ENCODE assay signal across 9 cellular contexts in the genomic region with DNA sequence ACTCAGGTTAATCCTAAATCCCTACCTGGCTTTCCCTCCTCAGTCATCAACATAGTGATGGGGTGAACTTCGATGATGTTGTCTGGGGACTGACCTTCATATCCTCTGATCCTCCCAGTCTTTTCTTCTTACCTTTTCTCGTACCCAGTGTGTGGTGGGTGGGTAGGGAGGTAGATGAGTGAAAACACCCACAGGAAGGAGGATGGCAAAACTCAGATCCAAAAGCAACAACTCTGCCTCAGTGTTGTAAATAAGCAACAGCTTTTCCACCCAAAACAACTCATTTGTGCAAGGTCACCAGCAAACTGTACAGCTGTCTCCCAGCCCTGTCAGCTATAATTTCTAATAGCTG. TPM values are rescaled to one million over a fixed set of nuclear protein-coding genes. Genes with fewer than 3 reads are reported as not detected.
A peak's percentile ranks its signal among the peaks of the same experiment; 100 is the strongest.
DNase-seq lines count a peak whose midpoint lies in the region; ATAC-seq, FAIRE-seq and TF ChIP-seq lines count a peak whose summit lies in the region.
"Had no signal": no experiment of that assay in that cellular context is flagged by ENCODE, and none has a peak within 500 bp of the region (broad histone marks: within the 10 kb centered on the region; RNA-seq: fewer than 3 reads in every experiment).

No MANE protein-coding gene starts in this region.

- H3K9me3 Mint-ChIP-seq in activated T-helper 2 cell treated with anti-CD3 and anti-CD28 coated beads, Interferon-gamma antibody, Interleukin-2, Interleukin-4, amounts not matched to agents 10 μg/mL and 5 μg/mL and 100 μg/mL, durations not matched to agents 14 hours and 24 hours and 36 hours, result no peaks in the 10 kb centered on the region

- H3K4me3 Mint-ChIP-seq in activated T-helper 2 cell treated with anti-CD3 and anti-CD28 coated beads, Interferon-gamma antibody, Interleukin-2, Interleukin-4, amounts not matched to agents 10 μg/mL and 5 μg/mL and 100 μg/mL, durations not matched to agents 14 hours and 24 hours and 36 hours (ENCODE audit: low read depth), result peak overlapping the region; percentile 53

- DNase-seq in A549 (ENCODE audit: low read depth in 1 of 2, low spot score in 1 of 2) (no peak), myocyte (ENCODE audit: low read depth) (peak; percentile 47), NCI-H2081 treated with DMSO at 0.1 percent for 48 hours (lab: John Stamatoyannopoulos, UW) (no peak), NCI-H1048 (lab: John Stamatoyannopoulos, UW) (no peak), ovary (no peak)
- no peak for DNase-seq in activated T-helper 2 cell treated with anti-CD3 and anti-CD28 coated beads, Interferon-gamma antibody, Interleukin-2, Interleukin-4, amounts not matched to agents 10 μg/mL and 5 μg/mL and 100 μg/mL, durations not matched to agents 14 hours and 24 hours and 36 hours (ENCODE audit: low spot score)
- DNase-seq: Calu3 had no signal

- TF ChIP-seq CTCF in A549 (IDR thresholded peaks at IDR 0.05), result no peak
- TF ChIP-seq CTCF in ovary (IDR thresholded peaks at IDR 0.05), result no peak

- POLR2A ChIA-PET in A549 (lab: Yijun Ruan, JAX), result interaction anchor here (1.2 kb wide), 1 partner anchor 30 kb away, joined by 3 read pairs; no protein-coding TSS in a partner anchor

- no peak for TF ChIP-seq POLR2A in A549 (IDR thresholded peaks at IDR 0.05; ENCODE audit: low read length)
- no peak for TF ChIP-seq POLR2A in ovary (IDR thresholded peaks at IDR 0.05)

- TF ChIP-seq EP300 in A549 (IDR thresholded peaks at IDR 0.05) (no peak), ovary (IDR thresholded peaks at IDR 0.05) (no peak)

- TF ChIP-seq RAD21 in A549 (conservative IDR thresholded peaks at IDR 0.05 in 1 of 2, IDR thresholded peaks at IDR 0.05 in 1 of 2), result no peak

- peaks cover 76% of the 10 kb centered on the region for H3K4me1 Mint-ChIP-seq in activated T-helper 2 cell treated with anti-CD3 and anti-CD28 coated beads, Interferon-gamma antibody, Interleukin-2, Interleukin-4, amounts not matched to agents 10 μg/mL and 5 μg/mL and 100 μg/mL, durations not matched to agents 14 hours and 24 hours and 36 hours (ENCODE audit: low read depth)

- intact Hi-C loops in activated T-helper 2 cell treated with anti-CD3 and anti-CD28 coated beads, Interferon-gamma antibody, Interleukin-2, Interleukin-4, amounts not matched to agents 10 μg/mL and 5 μg/mL and 100 μg/mL, durations not matched to agents 14 hours and 24 hours and 36 hours (cut with micrococcal nuclease), result loop anchor here (1.0 to 10.0 kb wide), 10 partner anchors 17 to 775 kb away; a partner anchor contains a TSS
- intact Hi-C loops in ovary (cut with DNase I), result no loop called here

- peak overlapping the region; percentile 42 for H3K4me2 ChIP-seq in A549

- peaks cover 39% of the 10 kb centered on the region for H3K4me1 ChIP-seq in A549
- H3K4me1 ChIP-seq in ovary (ENCODE audit: insufficient read depth), result peaks cover 10% of the 10 kb centered on the region

- peak overlapping the region; percentile 96 for H3K27ac Mint-ChIP-seq in activated T-helper 2 cell treated with anti-CD3 and anti-CD28 coated beads, Interferon-gamma antibody, Interleukin-2, Interleukin-4, amounts not matched to agents 10 μg/mL and 5 μg/mL and 100 μg/mL, durations not matched to agents 14 hours and 24 hours and 36 hours

- 100% methylated on average over 2 of the region's 2 CpGs for WGBS in A549 (ENCODE audit: missing lambda C conversion rate)
- 69 to 90% (median 73%) methylated on average over 2 of the region's 2 CpGs for whole genome bisulfite sequencing in ovary, 3 donors

- H3K27ac ChIP-seq in A549, result peak overlapping the region in 1 of 2 experiments; percentile 31; a peak in 1 of 6 replicates
- no peak overlapping the region for H3K27ac ChIP-seq in ovary

- peaks cover 40% of the 10 kb centered on the region for H3K36me3 Mint-ChIP-seq in activated T-helper 2 cell treated with anti-CD3 and anti-CD28 coated beads, Interferon-gamma antibody, Interleukin-2, Interleukin-4, amounts not matched to agents 10 μg/mL and 5 μg/mL and 100 μg/mL, durations not matched to agents 14 hours and 24 hours and 36 hours (ENCODE audit: low read depth)

- CTCF ChIA-PET in A549 (lab: Yijun Ruan, JAX), result interaction anchor here (0.6 to 2.2 kb wide), 3 partner anchors 11 to 59 kb away, joined by 3 to 6 read pairs (median 3); no protein-coding TSS in a partner anchor

- H3K27me3 Mint-ChIP-seq in activated T-helper 2 cell treated with anti-CD3 and anti-CD28 coated beads, Interferon-gamma antibody, Interleukin-2, Interleukin-4, amounts not matched to agents 10 μg/mL and 5 μg/mL and 100 μg/mL, durations not matched to agents 14 hours and 24 hours and 36 hours (ENCODE audit: low read depth), result no peaks in the 10 kb centered on the region

- H3K9me3 ChIP-seq in A549 (no peaks in the 10 kb centered on the region), ovary (no peaks in the 10 kb centered on the region)

- H3K4me3 ChIP-seq in A549 (no peak overlapping the region), ovary (no peak overlapping the region)

- no peaks in the 10 kb centered on the region for H3K27me3 ChIP-seq in ovary

- ATAC-seq in A549, result no peak
- ATAC-seq in GM21447 (IDR thresholded peaks at IDR 0.05; ENCODE audit: unreplicated experiment), result peak; percentile 0
- ATAC-seq in HG03097 (IDR thresholded peaks at IDR 0.05; ENCODE audit: low FRiP score, unreplicated experiment), result no peak

- no peak for FAIRE-seq in A549 (lab: Jason Lieb, UNC)

- H3K36me3 ChIP-seq in ovary, result no peaks in the 10 kb centered on the region

TF ChIP-seq in A549, 52 proteins besides CTCF, POLR2A, EP300 and RAD21:
- TF ChIP-seq POLR2AphosphoS2 (conservative IDR thresholded peaks at IDR 0.05; ENCODE audit: low read length) (no peak), NFE2L2 (conservative IDR thresholded peaks at IDR 0.05; ENCODE audit: low read length) (no peak), NR3C1 (IDR thresholded peaks at IDR 0.05) (no peak), MAZ (IDR thresholded peaks at IDR 0.05; ENCODE audit: borderline replicate concordance, low read depth, low read length) (no peak), PHF8 (IDR thresholded peaks at IDR 0.05; ENCODE audit: borderline replicate concordance, low read depth) (no peak)
- TF ChIP-seq, protein P1, sequence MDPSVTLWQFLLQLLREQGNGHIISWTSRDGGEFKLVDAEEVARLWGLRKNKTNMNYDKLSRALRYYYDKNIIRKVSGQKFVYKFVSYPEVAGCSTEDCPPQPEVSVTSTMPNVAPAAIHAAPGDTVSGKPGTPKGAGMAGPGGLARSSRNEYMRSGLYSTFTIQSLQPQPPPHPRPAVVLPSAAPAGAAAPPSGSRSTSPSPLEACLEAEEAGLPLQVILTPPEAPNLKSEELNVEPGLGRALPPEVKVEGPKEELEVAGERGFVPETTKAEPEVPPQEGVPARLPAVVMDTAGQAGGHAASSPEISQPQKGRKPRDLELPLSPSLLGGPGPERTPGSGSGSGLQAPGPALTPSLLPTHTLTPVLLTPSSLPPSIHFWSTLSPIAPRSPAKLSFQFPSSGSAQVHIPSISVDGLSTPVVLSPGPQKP (IDR thresholded peaks at IDR 0.05; ENCODE audit: low read depth, low read length), result no peak
- TF ChIP-seq, protein P2, sequence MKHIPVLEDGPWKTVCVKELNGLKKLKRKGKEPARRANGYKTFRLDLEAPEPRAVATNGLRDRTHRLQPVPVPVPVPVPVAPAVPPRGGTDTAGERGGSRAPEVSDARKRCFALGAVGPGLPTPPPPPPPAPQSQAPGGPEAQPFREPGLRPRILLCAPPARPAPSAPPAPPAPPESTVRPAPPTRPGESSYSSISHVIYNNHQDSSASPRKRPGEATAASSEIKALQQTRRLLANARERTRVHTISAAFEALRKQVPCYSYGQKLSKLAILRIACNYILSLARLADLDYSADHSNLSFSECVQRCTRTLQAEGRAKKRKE (CRISPR knock-in tag; IDR thresholded peaks at IDR 0.05; ENCODE audit: low read depth), result no peak

RNA-seq across cellular contexts. Expression of a gene that starts 38.6 kb away (rescaled TPM):
- polyA plus RNA-seq in A549 (2011; rRNA removed) (64.4 and 68.1 TPM in 2 replicates), A549 (2017; fragmentation: RNase III; extraction: RNeasy Plus Mini Kit Qiagen cat#74134 plus additional on column Dnase treatment) (70.5 to 74.0 TPM (median 73.4 TPM) in 3 replicates), ovary (10 to 100 TPM; 33.9 to 44.0 TPM)
- polyA plus RNA-seq in A549 (2012; cell fraction: cytosol; rRNA removed), result 39.0 and 54.6 TPM in 2 replicates
- polyA plus RNA-seq in A549 (2012; cell fraction: nucleus; rRNA removed), result 29.2 and 35.0 TPM in 2 replicates
- polyA minus RNA-seq in A549 (2011; rRNA and poly(A)+ RNA removed), result 78.6 and 87.2 TPM in 2 replicates
- 53.7 and 56.0 TPM in 2 replicates for total RNA-seq in activated T-helper 2 cell treated with anti-CD3 and anti-CD28 coated beads, Interferon-gamma antibody, Interleukin-2, Interleukin-4, amounts not matched to agents 10 μg/mL and 5 μg/mL and 100 μg/mL, durations not matched to agents 14 hours and 24 hours and 36 hours
- total RNA-seq in myocyte (57.5 TPM in 2 replicates), ovary (10 to 100 TPM; 28.0 to 52.1 (median 48.9) TPM)
- polyA plus RNA-seq in myocyte (2012), result 149 TPM
